ENCODE assay signal across 14 cellular contexts in genomic region chr11:30317030-30317429, GRCh38. TPM values are rescaled to one million over a fixed set of nuclear protein-coding genes. Genes with fewer than 3 reads are reported as not detected.
A peak's percentile ranks its signal among the peaks of the same experiment; 100 is the strongest.
DNase-seq lines count a peak whose midpoint lies in the region; ATAC-seq, FAIRE-seq and TF ChIP-seq lines count a peak whose summit lies in the region.
"Had no signal": no experiment of that assay in that cellular context is flagged by ENCODE, and none has a peak within 500 bp of the region (broad histone marks: within the 10 kb centered on the region; RNA-seq: fewer than 3 reads in every experiment).

No MANE protein-coding gene starts in this region.

- CTCF ChIA-PET in activated naive CD4-positive, alpha-beta T cell treated with anti-CD3 and anti-CD28 coated beads, Interleukin-2, amount 10 ng/mL, durations not matched to agents 7 days and 5 days (lab: Charles Lee): interaction anchor here (1.0 to 1.6 kb wide), 4 partner anchors 10 to 189 kb away, joined by 3 to 6 read pairs (median 4); no protein-coding TSS in a partner anchor

- H3K9me3 Mint-ChIP-seq in activated CD4-positive, alpha-beta T cell treated with anti-CD3 and anti-CD28 coated beads, Interleukin-2, amount 10 ng/mL, durations not matched to agents 24 days and 14 days: no peaks in the 10 kb centered on the region
- H3K9me3 Mint-ChIP-seq in activated naive CD4-positive, alpha-beta T cell treated with anti-CD3 and anti-CD28 coated beads, Interleukin-2, amount 10 ng/mL, durations not matched to agents 7 days and 5 days: no peaks in the 10 kb centered on the region
- H3K9me3 Mint-ChIP-seq: natural killer cell had no signal

- H3K4me3 Mint-ChIP-seq in activated CD4-positive, alpha-beta T cell treated with anti-CD3 and anti-CD28 coated beads, Interleukin-2, amount 10 ng/mL, durations not matched to agents 24 days and 14 days: no peak overlapping the region
- H3K4me3 Mint-ChIP-seq in activated naive CD4-positive, alpha-beta T cell treated with anti-CD3 and anti-CD28 coated beads, Interleukin-2, amount 10 ng/mL, durations not matched to agents 7 days and 5 days: no peak overlapping the region
- H3K4me3 Mint-ChIP-seq: natural killer cell had no signal

- peak; percentile 93 for FAIRE-seq in GM12892 (lab: Jason Lieb, UNC)

- intact Hi-C loops in activated CD4-positive, alpha-beta T cell treated with anti-CD3 and anti-CD28 coated beads, Interleukin-2, amount 10 ng/mL, durations not matched to agents 24 days and 14 days (cut with micrococcal nuclease): no loop called here

- peaks cover 37% of the 10 kb centered on the region for H3K27me3 Mint-ChIP-seq in activated CD4-positive, alpha-beta T cell treated with anti-CD3 and anti-CD28 coated beads, Interleukin-2, amount 10 ng/mL, durations not matched to agents 24 days and 14 days
- H3K27me3 Mint-ChIP-seq in activated naive CD4-positive, alpha-beta T cell treated with anti-CD3 and anti-CD28 coated beads, Interleukin-2, amount 10 ng/mL, durations not matched to agents 7 days and 5 days: peaks cover 20% of the 10 kb centered on the region

- ATAC-seq in GM19463 (IDR thresholded peaks at IDR 0.05; ENCODE audit: unreplicated experiment) (peak; percentile 40), HG02852 (IDR thresholded peaks at IDR 0.05; ENCODE audit: unreplicated experiment) (peak; percentile 62), HG03521 (IDR thresholded peaks at IDR 0.05; ENCODE audit: unreplicated experiment) (peak; percentile 57)
- ATAC-seq in stimulated activated naive CD8-positive, alpha-beta T cell treated with anti-CD3 and anti-CD28 coated beads, Interleukin-15, Interleukin-2, amounts not matched to agents 100 U/mL and 50 U/mL, for 24 hours: no peak
- ATAC-seq: esophagus mucosa, natural killer cell, right cardiac atrium had no signal

- TF ChIP-seq POLR2A in GM12892 (IDR thresholded peaks at IDR 0.05; ENCODE audit: low read depth, low read length): no peak

- H3K36me3 Mint-ChIP-seq in activated CD4-positive, alpha-beta T cell treated with anti-CD3 and anti-CD28 coated beads, Interleukin-2, amount 10 ng/mL, durations not matched to agents 24 days and 14 days (ENCODE audit: low read depth): no peaks in the 10 kb centered on the region
- H3K36me3 Mint-ChIP-seq in activated naive CD4-positive, alpha-beta T cell treated with anti-CD3 and anti-CD28 coated beads, Interleukin-2, amount 10 ng/mL, durations not matched to agents 7 days and 5 days: no peaks in the 10 kb centered on the region
- H3K36me3 Mint-ChIP-seq: natural killer cell had no signal

- DNase-seq in GM12892 (ENCODE audit: insufficient read length) (no peak), retina (no peak)
- DNase-seq in stimulated activated naive CD8-positive, alpha-beta T cell treated with anti-CD3 and anti-CD28 coated beads, Interleukin-15, Interleukin-2, amounts not matched to agents 100 U/mL and 50 U/mL, for 24 hours: no peak
- no peak for DNase-seq in activated CD4-positive, alpha-beta T cell treated with anti-CD3 and anti-CD28 coated beads, Interleukin-2, amount 10 ng/mL, durations not matched to agents 24 days and 14 days
- DNase-seq in activated naive CD4-positive, alpha-beta T cell treated with anti-CD3 and anti-CD28 coated beads, Interleukin-2, amount 10 ng/mL, durations not matched to agents 7 days and 5 days: no peak
- DNase-seq: colonic mucosa, GOT3, natural killer cell, right cardiac atrium, stomach had no signal

- H3K27ac Mint-ChIP-seq in activated CD4-positive, alpha-beta T cell treated with anti-CD3 and anti-CD28 coated beads, Interleukin-2, amount 10 ng/mL, durations not matched to agents 24 days and 14 days: no peak overlapping the region
- no peak overlapping the region for H3K27ac Mint-ChIP-seq in activated naive CD4-positive, alpha-beta T cell treated with anti-CD3 and anti-CD28 coated beads, Interleukin-2, amount 10 ng/mL, durations not matched to agents 7 days and 5 days
- H3K27ac Mint-ChIP-seq: natural killer cell had no signal

- peaks cover 6% of the 10 kb centered on the region for H3K4me1 Mint-ChIP-seq in activated CD4-positive, alpha-beta T cell treated with anti-CD3 and anti-CD28 coated beads, Interleukin-2, amount 10 ng/mL, durations not matched to agents 24 days and 14 days
- peaks cover 6% of the 10 kb centered on the region for H3K4me1 Mint-ChIP-seq in activated naive CD4-positive, alpha-beta T cell treated with anti-CD3 and anti-CD28 coated beads, Interleukin-2, amount 10 ng/mL, durations not matched to agents 7 days and 5 days

RNA-seq across cellular contexts. Expression of gene ARL14EP, which starts 5.9 kb away (rescaled TPM):
- polyA plus RNA-seq in GM12892 (2012; ENCODE audit: missing spikeins): 23.1 TPM
- 36.5 and 36.8 TPM in 2 replicates for total RNA-seq in activated CD4-positive, alpha-beta T cell treated with anti-CD3 and anti-CD28 coated beads, Interleukin-2, amount 10 ng/mL, durations not matched to agents 24 days and 14 days
